In the genomic region with DNA sequence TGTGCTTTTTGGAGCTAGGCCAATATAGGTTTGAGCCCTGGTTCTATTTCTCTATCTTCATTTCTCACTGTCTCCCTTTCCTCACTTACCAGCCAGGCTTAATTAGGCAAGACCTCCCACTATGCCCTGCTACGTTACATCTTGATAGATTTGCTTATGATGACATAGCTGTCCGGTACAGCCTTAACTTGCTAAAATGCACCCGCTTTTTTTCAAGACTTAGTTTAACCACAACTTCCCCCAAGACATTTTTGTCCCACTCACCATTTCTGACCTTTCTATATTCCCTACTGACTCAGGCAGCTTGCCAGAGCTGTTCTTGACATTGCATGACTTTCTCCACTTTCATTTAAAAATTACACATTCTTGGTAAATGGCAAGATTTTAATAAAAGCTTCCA, we compare ENCODE assay signal across 21 cellular contexts.
DNase-seq lines count a peak whose midpoint lies in the region; ATAC-seq and TF ChIP-seq lines count a peak whose summit lies in the region.
"Had no signal": no experiment of that assay in that cellular context is flagged by ENCODE, and none has a peak within 500 bp of the region (broad histone marks: within the 10 kb centered on the region; RNA-seq: fewer than 3 reads in every experiment).

No MANE protein-coding gene starts in this region.

- POLR2A ChIA-PET in activated CD8-positive, alpha-beta T cell treated with anti-CD3 and anti-CD28 coated beads for 36 hours (lab: Charles Lee), result no interaction called here

- no peaks in the 10 kb centered on the region for H3K36me3 Mint-ChIP-seq in stimulated activated memory B cell treated with anti-CD40 and anti-IgM and Interleukin-4, amounts not matched to agents 10 μg/mL and 1 μg/mL and 100 μg/mL, for 72 hours
- no peaks in the 10 kb centered on the region for H3K36me3 Mint-ChIP-seq in activated CD8-positive, alpha-beta T cell treated with anti-CD3 and anti-CD28 coated beads for 36 hours (ENCODE audit: low read depth)
- H3K36me3 Mint-ChIP-seq: CD4-positive, alpha-beta memory T cell had no signal

- H3K4me3 ChIP-seq in choroid plexus epithelial cell (ENCODE audit: low read depth, low read length), result no peak overlapping the region
- H3K4me3 ChIP-seq: ascending aorta, GM12878, heart left ventricle, neural progenitor cell, upper lobe of left lung had no signal

- no peak overlapping the region for H3K4me3 Mint-ChIP-seq in stimulated activated memory B cell treated with anti-CD40 and anti-IgM and Interleukin-4, amounts not matched to agents 10 μg/mL and 1 μg/mL and 100 μg/mL, for 72 hours
- H3K4me3 Mint-ChIP-seq in activated CD8-positive, alpha-beta T cell treated with anti-CD3 and anti-CD28 coated beads for 36 hours, result no peak overlapping the region
- H3K4me3 Mint-ChIP-seq: CD4-positive, alpha-beta memory T cell; H9; neural progenitor cell; stimulated activated naive CD8-positive, alpha-beta T cell treated with anti-CD3 and anti-CD28 coated beads, Interleukin-15, Interleukin-2, amounts not matched to agents 100 ng/mL and 50 ng/mL, for 24 hours had no signal

- peaks cover 8% of the 10 kb centered on the region for H3K4me1 Mint-ChIP-seq in stimulated activated memory B cell treated with anti-CD40 and anti-IgM and Interleukin-4, amounts not matched to agents 10 μg/mL and 1 μg/mL and 100 μg/mL, for 72 hours
- no peaks in the 10 kb centered on the region for H3K4me1 Mint-ChIP-seq in activated CD8-positive, alpha-beta T cell treated with anti-CD3 and anti-CD28 coated beads for 36 hours (ENCODE audit: low read depth)
- H3K4me1 Mint-ChIP-seq: CD4-positive, alpha-beta memory T cell; neural progenitor cell had no signal

- TF ChIP-seq CTCF in choroid plexus epithelial cell (conservative IDR thresholded peaks at IDR 0.05; ENCODE audit: low read depth, low read length), result no peak
- TF ChIP-seq CTCF in GM13977 (IDR thresholded peaks at IDR 0.05; ENCODE audit: extremely low read depth, insufficient read depth, missing control alignments), result no peak
- TF ChIP-seq CTCF in activated CD8-positive, alpha-beta T cell treated with anti-CD3 and anti-CD28 coated beads for 36 hours (IDR thresholded peaks at IDR 0.05), result no peak

- in situ Hi-C loops in GM13977 (cut with MboI; ENCODE audit: low pct_unique_long_range_greater_than_20kb, low sequenced_read_pairs, unreplicated experiment), result no loop called here

- H3K9me3 Mint-ChIP-seq in stimulated activated memory B cell treated with anti-CD40 and anti-IgM and Interleukin-4, amounts not matched to agents 10 μg/mL and 1 μg/mL and 100 μg/mL, for 72 hours, result no peaks in the 10 kb centered on the region
- no peaks in the 10 kb centered on the region for H3K9me3 Mint-ChIP-seq in activated CD8-positive, alpha-beta T cell treated with anti-CD3 and anti-CD28 coated beads for 36 hours
- H3K9me3 Mint-ChIP-seq: neural progenitor cell; stimulated activated naive CD8-positive, alpha-beta T cell treated with anti-CD3 and anti-CD28 coated beads, Interleukin-15, Interleukin-2, amounts not matched to agents 100 ng/mL and 50 ng/mL, for 24 hours had no signal

- DNase-seq in NCI-H82 treated with DMSO at 0.1 percent for 48 hours (lab: John Stamatoyannopoulos, UW; ENCODE audit: unreplicated experiment) (peak; percentile 11), NCI-H82 (lab: John Stamatoyannopoulos, UW) (no peak), OCI-M1 (lab: John Stamatoyannopoulos, UW) (peak; percentile 59), choroid plexus epithelial cell (ENCODE audit: low read depth) (peak; percentile 89), GM13977 (ENCODE audit: low spot score) (no peak)
- no peak for DNase-seq in activated naive CD4-positive, alpha-beta T cell treated with Interleukin-2 at 50 U/mL for 16 hours
- no peak for DNase-seq in activated CD8-positive, alpha-beta T cell treated with anti-CD3 and anti-CD28 coated beads for 36 hours
- DNase-seq: activated CD4-positive, alpha-beta T cell treated with anti-CD3 and anti-CD28 coated beads for 1 hour; activated effector memory CD4-positive, alpha-beta T cell treated with anti-CD3 and anti-CD28 coated beads, Interleukin-2, amount 50 U/mL, for 16 hours; CD4-positive, alpha-beta memory T cell; H9; heart left ventricle; kidney; NCI-H774; stimulated activated CD4-positive, alpha-beta T cell treated with anti-CD3 and anti-CD28 coated beads, Interleukin-15, amount 100 ng/mL, for 24 hours; upper lobe of left lung had no signal

- intact Hi-C loops in activated CD8-positive, alpha-beta T cell treated with anti-CD3 and anti-CD28 coated beads for 36 hours (cut with micrococcal nuclease), result no loop called here

- H3K27me3 Mint-ChIP-seq in stimulated activated memory B cell treated with anti-CD40 and anti-IgM and Interleukin-4, amounts not matched to agents 10 μg/mL and 1 μg/mL and 100 μg/mL, for 72 hours, result no peaks in the 10 kb centered on the region
- H3K27me3 Mint-ChIP-seq in activated CD8-positive, alpha-beta T cell treated with anti-CD3 and anti-CD28 coated beads for 36 hours, result no peaks in the 10 kb centered on the region
- H3K27me3 Mint-ChIP-seq: CD4-positive, alpha-beta memory T cell; stimulated activated naive CD8-positive, alpha-beta T cell treated with anti-CD3 and anti-CD28 coated beads, Interleukin-15, Interleukin-2, amounts not matched to agents 100 ng/mL and 50 ng/mL, for 24 hours had no signal

- no peak overlapping the region for H3K27ac Mint-ChIP-seq in stimulated activated memory B cell treated with anti-CD40 and anti-IgM and Interleukin-4, amounts not matched to agents 10 μg/mL and 1 μg/mL and 100 μg/mL, for 72 hours
- H3K27ac Mint-ChIP-seq in activated CD8-positive, alpha-beta T cell treated with anti-CD3 and anti-CD28 coated beads for 36 hours, result no peak overlapping the region
- H3K27ac Mint-ChIP-seq: CD4-positive, alpha-beta memory T cell; H9; neural progenitor cell; stimulated activated naive CD8-positive, alpha-beta T cell treated with anti-CD3 and anti-CD28 coated beads, Interleukin-15, Interleukin-2, amounts not matched to agents 100 ng/mL and 50 ng/mL, for 24 hours had no signal

- CTCF ChIA-PET in activated CD8-positive, alpha-beta T cell treated with anti-CD3 and anti-CD28 coated beads for 36 hours (lab: Charles Lee), result no interaction called here

- ATAC-seq in stimulated activated memory B cell treated with anti-CD40 and anti-IgM and Interleukin-4, amounts not matched to agents 10 μg/mL and 1 μg/mL and 100 μg/mL, for 72 hours, result peak; percentile 56
- no peak for ATAC-seq in activated CD8-positive, alpha-beta T cell treated with anti-CD3 and anti-CD28 coated beads for 36 hours
- ATAC-seq: GM12878, heart left ventricle had no signal

Comparison
In these comparisons a context has a peak if more than half of its experiments do, and no peak if none do; other contexts are left out.
1. DNase-seq: peak in NCI-H82 treated with DMSO at 0.1 percent for 48 hours (single experiment), OCI-M1 (single experiment) and choroid plexus epithelial cell (single experiment); none in NCI-H82 (single experiment), activated naive CD4-positive, alpha-beta T cell treated with Interleukin-2 at 50 U/mL for 16 hours (single experiment), GM13977 (single experiment) and activated CD8-positive, alpha-beta T cell treated with anti-CD3 and anti-CD28 coated beads for 36 hours (single experiment).